ENCODE assay signal across 18 cellular contexts in the genomic region with DNA sequence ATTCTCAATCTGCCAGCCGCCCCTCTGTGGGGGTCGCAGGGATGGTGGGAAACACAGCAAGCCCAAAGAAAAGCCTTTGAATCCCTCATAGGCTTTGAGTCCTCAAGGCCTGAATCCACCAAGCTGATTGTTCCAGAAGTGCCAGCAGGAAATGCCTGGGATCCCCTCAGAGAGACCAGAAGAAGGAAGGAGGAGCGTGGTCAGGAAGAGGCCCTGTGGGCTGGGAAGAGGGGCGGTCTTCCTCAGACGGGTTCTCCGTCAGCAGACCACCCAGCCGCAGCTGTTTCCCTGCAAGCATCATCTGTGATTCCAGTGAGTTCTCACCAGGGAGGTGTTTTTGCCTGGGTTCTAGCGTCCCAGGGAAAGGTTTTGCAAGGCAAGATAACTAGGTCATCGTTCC.
A peak's percentile ranks its signal among the peaks of the same experiment; 100 is the strongest.
DNase-seq lines count a peak whose midpoint lies in the region; ATAC-seq lines count a peak whose summit lies in the region.
"Had no signal": no experiment of that assay in that cellular context is flagged by ENCODE, and none has a peak within 500 bp of the region (broad histone marks: within the 10 kb centered on the region; RNA-seq: fewer than 3 reads in every experiment).

No MANE protein-coding gene starts in this region.

- H3K27ac Mint-ChIP-seq in central memory CD8-positive, alpha-beta T cell (ENCODE audit: low read depth) = peak overlapping the region; percentile 1

- DNase-seq in Right ventricle myocardium superior (peak; percentile 59), cardiac septum (ENCODE audit: low spot score) (no peak), left ventricle myocardium superior (peak; percentile 62), sciatic nerve (ENCODE audit: low spot score) (no peak), iPS-NIHi7 (ENCODE audit: extremely low spot score) (no peak), GDM1 (lab: John Stamatoyannopoulos, UW) (no peak)
- DNase-seq in central memory CD8-positive, alpha-beta T cell (ENCODE audit: low spot score in 2 of 2) = no peak
- DNase-seq: DMS79 treated with DMSO at 0.1 percent for 48 hours, H9, KBM-7, NCI-H1694 treated with DMSO at 0.1 percent for 48 hours, NCI-H2107, NCI-H2227 treated with DMSO at 0.1 percent for 48 hours, NCI-H510A treated with DMSO at 0.1 percent for 48 hours, NCI-H82, OCI-M1 had no signal

- no peaks in the 10 kb centered on the region for H3K9me3 Mint-ChIP-seq in central memory CD8-positive, alpha-beta T cell

- intact Hi-C loops in Right ventricle myocardium superior (cut with DNase I) = no loop called here
- intact Hi-C loops in cardiac septum (cut with DNase I) = no loop called here
- intact Hi-C loops in left ventricle myocardium superior (cut with micrococcal nuclease) = no loop called here
- intact Hi-C loops in sciatic nerve (cut with DNase I) = no loop called here

- no peaks in the 10 kb centered on the region for H3K36me3 Mint-ChIP-seq in central memory CD8-positive, alpha-beta T cell (ENCODE audit: insufficient read depth)

- ATAC-seq in Right ventricle myocardium superior (ENCODE audit: poor library complexity) = peak; percentile 80
- no peak for ATAC-seq in central memory CD8-positive, alpha-beta T cell (replicated peaks; ENCODE audit: extremely low read depth, poor library complexity, severe bottlenecking)
- ATAC-seq in left ventricle myocardium superior = peak; percentile 94
- peak; percentile 31 for ATAC-seq in sciatic nerve
- ATAC-seq in GM19351 (IDR thresholded peaks at IDR 0.05; ENCODE audit: unreplicated experiment) = no peak
- ATAC-seq: HepG2 had no signal

- H3K4me3 Mint-ChIP-seq in central memory CD8-positive, alpha-beta T cell = no peak overlapping the region
- H3K4me3 Mint-ChIP-seq: H9 had no signal

- no peaks in the 10 kb centered on the region for H3K27me3 Mint-ChIP-seq in central memory CD8-positive, alpha-beta T cell

- peaks cover 41% of the 10 kb centered on the region for H3K4me1 Mint-ChIP-seq in central memory CD8-positive, alpha-beta T cell

Comparison
In these comparisons a context has a peak if more than half of its experiments do, and no peak if none do; other contexts are left out.
1. DNase-seq: peak in Right ventricle myocardium superior (single experiment) and left ventricle myocardium superior (single experiment); none in cardiac septum (single experiment), central memory CD8-positive, alpha-beta T cell (0 of 2), sciatic nerve (single experiment), iPS-NIHi7 (single experiment) and GDM1 (single experiment).
2. ATAC-seq: peak in Right ventricle myocardium superior (single experiment), left ventricle myocardium superior (single experiment) and sciatic nerve (single experiment); none in central memory CD8-positive, alpha-beta T cell (single experiment) and GM19351 (single experiment).